Comparison of ENCODE assay signal across 22 cellular contexts in the genomic region with DNA sequence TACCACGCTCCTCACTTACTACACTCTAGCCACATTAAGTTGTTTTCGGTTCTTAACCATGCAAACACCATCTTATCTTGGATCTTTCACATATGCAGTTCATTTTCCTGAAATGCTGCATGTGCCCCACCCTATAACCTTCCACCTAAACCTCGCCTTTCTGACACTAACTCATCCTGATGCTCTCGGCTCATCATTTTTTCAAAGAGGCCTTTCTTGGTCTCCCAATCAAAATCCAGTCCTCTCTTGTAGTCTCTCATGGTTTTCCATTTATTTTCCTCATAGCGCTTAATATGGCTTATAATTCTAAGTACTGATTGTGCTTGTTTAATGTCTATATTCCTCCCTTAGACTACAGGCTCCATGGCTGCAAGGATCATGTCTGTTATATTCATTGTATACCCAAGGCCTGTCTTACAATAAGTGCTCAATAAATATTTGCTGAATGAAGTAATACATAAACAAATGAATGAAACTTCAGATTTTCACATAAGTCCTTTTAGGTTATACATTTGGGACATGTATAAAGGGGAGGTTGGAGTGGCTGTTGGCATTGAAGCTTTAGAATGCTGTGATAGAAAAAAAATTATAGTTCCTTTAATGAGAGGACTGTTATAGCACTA.
"Had no signal": no experiment of that assay in that cellular context is flagged by ENCODE, and none has a peak within 500 bp of the region (broad histone marks: within the 10 kb centered on the region; RNA-seq: fewer than 3 reads in every experiment).

No MANE protein-coding gene starts in this region.

- H3K27ac ChIP-seq: colonic mucosa, lower lobe of right lung, ovary, stomach, thyroid gland, vagina had no signal

- ATAC-seq: effector memory CD8-positive, alpha-beta T cell; left colon; left ventricle myocardium superior; lower lobe of right lung; sciatic nerve; stimulated activated effector memory CD8-positive, alpha-beta T cell treated with anti-CD3 and anti-CD28 coated beads, Interleukin-12 subunit alpha, Interleukin-12 subunit beta, amount 100 ng/mL, for 72 hours had no signal

- DNase-seq: colonic mucosa; effector memory CD8-positive, alpha-beta T cell; hypothalamus; immature natural killer cell; islet precursor cell; kidney glomerular epithelial cell; left colon; left ventricle myocardium superior; lower lobe of right lung; natural killer cell; occipital lobe; ovary; stimulated activated CD4-positive, alpha-beta T cell treated with anti-CD3 and anti-CD28 coated beads, Interleukin-2, amount 100 ng/mL, for 24 hours; stimulated activated CD4-positive, alpha-beta T cell treated with anti-CD3 and anti-CD28 coated beads, Interleukin-4, amount 100 ng/mL, for 24 hours; stimulated activated naive CD4-positive, alpha-beta T cell treated with Interleukin-2 at 50 U/mL for 16 hours; stomach; thyroid gland had no signal

- H3K27me3 ChIP-seq: colonic mucosa, ovary, stomach, thyroid gland, vagina had no signal

- H3K4me1 Mint-ChIP-seq: immature natural killer cell; natural killer cell; stimulated activated effector memory CD8-positive, alpha-beta T cell treated with anti-CD3 and anti-CD28 coated beads, Interleukin-12 subunit alpha, Interleukin-12 subunit beta, amount 100 ng/mL, for 72 hours had no signal

- H3K36me3 ChIP-seq: colonic mucosa, lower lobe of right lung, ovary, stomach, thyroid gland, vagina had no signal

- H3K4me3 Mint-ChIP-seq: effector memory CD8-positive, alpha-beta T cell; immature natural killer cell; natural killer cell; stimulated activated effector memory CD8-positive, alpha-beta T cell treated with anti-CD3 and anti-CD28 coated beads, Interleukin-12 subunit alpha, Interleukin-12 subunit beta, amount 100 ng/mL, for 72 hours had no signal

- H3K36me3 Mint-ChIP-seq: immature natural killer cell; natural killer cell; stimulated activated effector memory CD8-positive, alpha-beta T cell treated with anti-CD3 and anti-CD28 coated beads, Interleukin-12 subunit alpha, Interleukin-12 subunit beta, amount 100 ng/mL, for 72 hours had no signal

- H3K27ac Mint-ChIP-seq: effector memory CD8-positive, alpha-beta T cell; immature natural killer cell; natural killer cell; stimulated activated effector memory CD8-positive, alpha-beta T cell treated with anti-CD3 and anti-CD28 coated beads, Interleukin-12 subunit alpha, Interleukin-12 subunit beta, amount 100 ng/mL, for 72 hours had no signal

- H3K4me3 ChIP-seq: colonic mucosa, lower lobe of right lung, ovary, stomach, thyroid gland, vagina had no signal

- H3K4me1 ChIP-seq: colonic mucosa, lower lobe of right lung, thyroid gland, vagina had no signal

- H3K9me3 ChIP-seq: colonic mucosa, lower lobe of right lung, ovary, stomach, thyroid gland, vagina had no signal

- FAIRE-seq: endometrium, frontal cortex had no signal

- H3K9me3 Mint-ChIP-seq: effector memory CD8-positive, alpha-beta T cell; natural killer cell; stimulated activated effector memory CD8-positive, alpha-beta T cell treated with anti-CD3 and anti-CD28 coated beads, Interleukin-12 subunit alpha, Interleukin-12 subunit beta, amount 100 ng/mL, for 72 hours had no signal
